ENCODE assay signal across 9 cellular contexts in the genomic region with DNA sequence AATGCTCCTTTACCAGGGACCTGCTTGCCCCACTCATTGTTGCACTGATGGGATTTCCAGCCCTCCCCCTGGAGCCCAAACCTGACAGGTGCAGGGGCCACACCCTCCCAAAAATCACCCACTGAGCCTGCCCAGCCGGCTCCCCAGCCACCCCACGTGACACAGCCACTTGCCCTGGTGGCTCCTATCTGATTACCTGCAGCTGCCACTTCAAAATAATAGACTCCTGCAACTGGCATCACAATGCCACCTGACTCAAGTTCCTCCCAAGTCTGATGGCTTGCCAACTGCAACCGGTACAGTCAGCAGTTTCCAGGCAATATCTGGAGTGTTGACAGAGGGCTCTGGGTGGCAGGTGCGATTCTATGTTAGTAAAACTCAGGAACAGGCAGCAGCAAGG.
DNase-seq lines count a peak whose midpoint lies in the region; ATAC-seq and TF ChIP-seq lines count a peak whose summit lies in the region.
"Had no signal": no experiment of that assay in that cellular context is flagged by ENCODE, and none has a peak within 500 bp of the region (broad histone marks: within the 10 kb centered on the region; RNA-seq: fewer than 3 reads in every experiment).

No MANE protein-coding gene starts in this region.

- no peak overlapping the region for H3K18ac ChIP-seq in neuronal stem cell (ENCODE audit: low read length)

- no peak overlapping the region for H2AK5ac ChIP-seq in neuronal stem cell (ENCODE audit: low read depth, low read length)

- intact Hi-C loops in MCF 10A (cut with micrococcal nuclease): loop anchor here (2.0 to 5.0 kb wide), 2 partner anchors 43 to 197 kb away; no protein-coding TSS in a partner anchor

- H3K14ac ChIP-seq in neuronal stem cell (ENCODE audit: low read length): no peak overlapping the region

- H2BK120ac ChIP-seq in neuronal stem cell (ENCODE audit: low read depth, low read length): no peak overlapping the region

- peak; percentile 99 for DNase-seq in DMS79 treated with DMSO at 0.1 percent for 48 hours (lab: John Stamatoyannopoulos, UW)
- peak; percentile 94 for DNase-seq in NCI-H2081 treated with DMSO at 0.1 percent for 48 hours (lab: John Stamatoyannopoulos, UW)
- peak; percentile 71 for DNase-seq in MCF 10A (ENCODE audit: unreplicated experiment)
- peak; percentile 92 for DNase-seq in myocyte (ENCODE audit: low read depth)
- DNase-seq in neuronal stem cell (ENCODE audit: low spot score): no peak

- peak overlapping the region; percentile 72 for H3K4me3 Mint-ChIP-seq in MCF 10A (ENCODE audit: unreplicated experiment)

- CTCF ChIA-PET in MCF 10A (lab: Yijun Ruan, JAX): no interaction called here

- no peak overlapping the region for H3K4ac ChIP-seq in neuronal stem cell (ENCODE audit: low read length)

- POLR2A ChIA-PET in MCF 10A (lab: Yijun Ruan, JAX): interaction anchor here (1.1 to 6.8 kb wide), 4 partner anchors 22 to 311 kb away, joined by 3 to 68 read pairs (median 28); partner anchors contain the start of genes MITD1 and MRPL30

- H3K23ac ChIP-seq in neuronal stem cell (ENCODE audit: low read depth, low read length, poor library complexity): no peak overlapping the region

- H3K36me3 Mint-ChIP-seq in MCF 10A (ENCODE audit: insufficient read depth, unreplicated experiment): no peaks in the 10 kb centered on the region
- H3K36me3 Mint-ChIP-seq: CD4-positive, CD25-positive, alpha-beta regulatory T cell had no signal

- H3K27ac ChIP-seq in neuronal stem cell (replicated peaks; ENCODE audit: low read length): no peak overlapping the region

- H2BK12ac ChIP-seq in neuronal stem cell (ENCODE audit: low read length): no peak overlapping the region

- no peak overlapping the region for H4K91ac ChIP-seq in neuronal stem cell (ENCODE audit: low read depth, low read length, poor library complexity)

- no peak overlapping the region for H2BK15ac ChIP-seq in neuronal stem cell (ENCODE audit: low read length)

- TF ChIP-seq CTCF in MCF 10A (IDR thresholded peaks at IDR 0.05; ENCODE audit: unreplicated experiment): no peak

- no peaks in the 10 kb centered on the region for H3K9me3 ChIP-seq in neuronal stem cell (replicated peaks in 1 of 2; ENCODE audit: control insufficient read depth in 2 of 2, insufficient read depth in 1 of 2, low read depth in 1 of 2, low read length in 2 of 2)

- no TSS peak for BruUV-seq in MCF 10A (replicated peaks; lab: Mats Ljungman, UMichigan)

- H3K79me1 ChIP-seq in neuronal stem cell (ENCODE audit: low read depth, low read length): no peaks in the 10 kb centered on the region

- H3K27me3 ChIP-seq in neuronal stem cell (ENCODE audit: control insufficient read depth in 3 of 3, insufficient read depth in 3 of 3, low read depth in 1 of 3, low read length in 3 of 3): peaks cover 0 to 8% (median 0%) of the 10 kb centered on the region in 3 experiments

- no peaks in the 10 kb centered on the region for H3K9me3 Mint-ChIP-seq in MCF 10A (ENCODE audit: unreplicated experiment)

- H3K27me3 Mint-ChIP-seq in MCF 10A (ENCODE audit: insufficient read depth, unreplicated experiment): no peaks in the 10 kb centered on the region

- ATAC-seq in HG02571 (IDR thresholded peaks at IDR 0.05; ENCODE audit: unreplicated experiment) (no peak), GM18517 (IDR thresholded peaks at IDR 0.05; ENCODE audit: unreplicated experiment) (no peak), HG03139 (IDR thresholded peaks at IDR 0.05; ENCODE audit: unreplicated experiment) (no peak)

- no peak overlapping the region for H2AFZ ChIP-seq in neuronal stem cell (ENCODE audit: low read length)

- peaks cover 36% of the 10 kb centered on the region for H3K4me1 Mint-ChIP-seq in MCF 10A (ENCODE audit: insufficient read depth, unreplicated experiment)

- H3K4me3 ChIP-seq in neuronal stem cell (ENCODE audit: low read length in 2 of 2): no peak overlapping the region

- no peaks in the 10 kb centered on the region for H3K36me3 ChIP-seq in neuronal stem cell (replicated peaks in 1 of 2; ENCODE audit: control insufficient read depth in 2 of 2, insufficient read depth in 2 of 2, low read length in 2 of 2)

- no peak overlapping the region for H3K9ac ChIP-seq in neuronal stem cell (ENCODE audit: low read depth, low read length, poor library complexity)

- H2BK5ac ChIP-seq in neuronal stem cell (ENCODE audit: low read length): no peak overlapping the region

- peak overlapping the region; percentile 99 for H3K27ac Mint-ChIP-seq in MCF 10A (ENCODE audit: low read depth, unreplicated experiment)
- H3K27ac Mint-ChIP-seq: CD4-positive, CD25-positive, alpha-beta regulatory T cell had no signal

- no peak overlapping the region for H4K8ac ChIP-seq in neuronal stem cell (ENCODE audit: low read depth, low read length)

- WGBS in neuronal stem cell (ENCODE audit: extremely low coverage in 2 of 2, insufficient read length in 2 of 2, insufficient replicate concordance in 1 of 2), 2 donors: no CpG with 5 or more reads among the region's 4 CpGs

- H3K4me2 ChIP-seq in neuronal stem cell (ENCODE audit: insufficient read depth, low read length, poor library complexity, severe bottlenecking): no peak overlapping the region

- H3K4me1 ChIP-seq in neuronal stem cell (ENCODE audit: control insufficient read depth in 2 of 2, insufficient read depth in 1 of 2, low read depth in 1 of 2, low read length in 2 of 2): peaks cover 0 to 4% of the 10 kb centered on the region in 2 donors
